7 cellular contexts compared by ENCODE assay signal in the genomic region with DNA sequence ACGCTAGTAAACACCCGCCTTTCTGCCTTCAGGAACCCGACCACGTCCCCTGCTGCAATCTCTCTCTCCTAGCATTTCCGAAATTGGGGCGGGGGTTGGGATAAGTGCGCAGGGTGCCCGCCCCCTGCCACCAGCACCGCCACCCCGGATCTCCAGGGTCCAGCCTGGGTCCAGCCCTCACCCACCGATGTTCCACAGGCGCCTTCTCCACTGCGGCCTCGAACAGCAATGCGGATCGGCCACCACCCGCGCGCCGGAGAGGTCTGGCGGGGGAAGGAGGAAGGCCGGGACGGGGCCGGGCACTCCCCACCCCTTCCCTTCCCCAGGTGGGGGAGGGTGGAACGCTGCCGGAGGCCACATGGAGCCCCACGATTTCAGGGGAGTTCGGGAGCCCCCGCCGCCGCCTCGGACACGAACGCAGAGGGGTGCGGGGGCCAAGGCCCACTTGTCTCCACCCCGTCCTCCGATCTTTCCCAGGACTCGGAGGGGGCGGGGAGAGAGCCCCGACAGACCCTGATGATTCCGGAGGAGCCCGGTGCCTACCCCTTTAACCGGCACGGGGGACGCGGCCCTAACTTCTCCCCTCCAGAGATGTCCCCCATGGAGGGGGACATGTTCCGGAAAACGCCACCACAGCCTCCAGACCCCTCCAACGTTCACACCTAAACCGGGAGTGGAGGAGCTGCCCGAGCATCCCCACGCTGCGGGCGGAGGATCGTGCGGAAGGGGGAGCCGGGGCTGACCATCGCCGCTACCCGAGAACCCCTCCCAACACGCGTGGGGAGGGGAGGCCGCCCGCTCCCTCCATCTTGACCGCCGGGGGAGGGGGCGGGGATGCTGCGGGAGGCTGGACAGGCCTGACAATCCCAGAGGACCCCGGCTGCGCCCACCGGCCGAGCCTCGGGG. TPM values are rescaled to one million over a fixed set of nuclear protein-coding genes. Genes with fewer than 3 reads are reported as not detected.
DNase-seq lines count a peak whose midpoint lies in the region; ATAC-seq, FAIRE-seq and TF ChIP-seq lines count a peak whose summit lies in the region.

No MANE protein-coding gene starts in this region.

- H3K4me3 Mint-ChIP-seq in neural progenitor cell = peak overlapping the region; percentile 99

- TF ChIP-seq POLR2A in GM12892 (IDR thresholded peaks at IDR 0.05; ENCODE audit: low read depth, low read length) = no peak; the same call in 1 of the 2 replicates
- no peak for TF ChIP-seq POLR2A in gastroesophageal sphincter (IDR thresholded peaks at IDR 0.05)

- no peaks in the 10 kb centered on the region for H3K9me2 ChIP-seq in PC-9 (ENCODE audit: insufficient read depth)

- TF ChIP-seq CTCF in PC-9 (conservative IDR thresholded peaks at IDR 0.05) (no peak), gastroesophageal sphincter (IDR thresholded peaks at IDR 0.05) (no peak), neural progenitor cell (IDR thresholded peaks at IDR 0.05) (no peak)

- DNase-seq in GM12892 (ENCODE audit: insufficient read length) (peak; percentile 48), PC-9 (peak in 1 of 2 experiments; percentile 36), neural progenitor cell (ENCODE audit: low spot score) (peak; percentile 68), urothelium cell line (ENCODE audit: low spot score) (peak; percentile 35)
- DNase-seq in activated gamma-delta T cell treated with anti-CD3 and anti-CD28 coated beads, Interleukin-2, amount 50 U/mL, for 16 hours (ENCODE audit: low read depth) = peak; percentile 6

- peak overlapping the region; percentile 63 for H3K27ac ChIP-seq in PC-9
- H3K27ac ChIP-seq in gastroesophageal sphincter = peak overlapping the region; percentile 81 to 99 (median 96)
- peak overlapping the region; percentile 100 for H3K27ac ChIP-seq in neural progenitor cell

- H3K27me3 ChIP-seq in PC-9 (ENCODE audit: insufficient read depth, low read depth) = no peaks in the 10 kb centered on the region
- H3K27me3 ChIP-seq in gastroesophageal sphincter = no peaks in the 10 kb centered on the region
- no peaks in the 10 kb centered on the region for H3K27me3 ChIP-seq in neural progenitor cell

- H3F3A ChIP-seq in PC-9 (ENCODE audit: insufficient read depth, low read depth) (peaks cover 30% of the 10 kb centered on the region), neural progenitor cell (ENCODE audit: low read depth) (peaks cover 37% of the 10 kb centered on the region)

- ATAC-seq in HG02763 (IDR thresholded peaks at IDR 0.05; ENCODE audit: unreplicated experiment) (peak; percentile 12), gastroesophageal sphincter (no peak)

- peaks cover 48% of the 10 kb centered on the region for H4K20me1 ChIP-seq in PC-9 (ENCODE audit: insufficient read depth)
- peaks cover 54% of the 10 kb centered on the region for H4K20me1 ChIP-seq in neural progenitor cell (ENCODE audit: low read depth)

- peaks cover 6% of the 10 kb centered on the region for H3K27me3 Mint-ChIP-seq in neural progenitor cell (ENCODE audit: insufficient read depth, low read depth)

- intact Hi-C loops in PC-9 (cut with micrococcal nuclease; ENCODE audit: unreplicated experiment) = loop anchor here (1.0 to 10.0 kb wide), 2 partner anchors 47 to 63 kb away; no protein-coding TSS in a partner anchor

- H3K79me2 ChIP-seq in PC-9 (ENCODE audit: low read depth) = peaks cover 55% of the 10 kb centered on the region
- H3K79me2 ChIP-seq in neural progenitor cell (ENCODE audit: low read depth) = peaks cover 67% of the 10 kb centered on the region

- no peaks in the 10 kb centered on the region for H3K9me3 ChIP-seq in PC-9 (ENCODE audit: insufficient read depth, low read depth)
- H3K9me3 ChIP-seq in gastroesophageal sphincter = no peaks in the 10 kb centered on the region
- no peaks in the 10 kb centered on the region for H3K9me3 ChIP-seq in neural progenitor cell (ENCODE audit: low read depth)

- H3K4me1 ChIP-seq in PC-9 (replicated peaks; ENCODE audit: insufficient read depth) (peaks cover 55% of the 10 kb centered on the region), gastroesophageal sphincter (peaks cover 0 to 55% (median 18%) of the 10 kb centered on the region in 3 donors), neural progenitor cell (peaks cover 18% of the 10 kb centered on the region)

- FAIRE-seq in GM12892 (lab: Jason Lieb, UNC) (no peak), urothelium cell line (lab: Jason Lieb, UNC) (no peak)

- peak overlapping the region; percentile 97 for H3K27ac Mint-ChIP-seq in neural progenitor cell

- H3K4me3 ChIP-seq in PC-9 (peak overlapping the region; percentile 98), gastroesophageal sphincter (peak overlapping the region; percentile 95), neural progenitor cell (peak overlapping the region; percentile 100)

- BruUV-seq in PC-9 (replicated peaks; lab: Mats Ljungman, UMichigan) = no TSS peak

- H3K9me3 Mint-ChIP-seq in neural progenitor cell = peaks cover 5% of the 10 kb centered on the region

- H3K36me3 ChIP-seq in PC-9 (ENCODE audit: low read depth) (peaks cover 4% of the 10 kb centered on the region; the same call in 1 of the 2 replicates), gastroesophageal sphincter (no peaks in the 10 kb centered on the region), neural progenitor cell (no peaks in the 10 kb centered on the region)

- H2AFZ ChIP-seq in PC-9 (peak overlapping the region; percentile 67), neural progenitor cell (replicated peaks) (peak overlapping the region; percentile 64)

- H3K36me3 Mint-ChIP-seq in neural progenitor cell = peaks cover 9% of the 10 kb centered on the region

- H3K4me2 ChIP-seq in PC-9 = peak overlapping the region; percentile 94
- peak overlapping the region; percentile 89 for H3K4me2 ChIP-seq in neural progenitor cell

- peaks cover 31% of the 10 kb centered on the region for H3K4me1 Mint-ChIP-seq in neural progenitor cell

- POLR2A ChIA-PET in PC-9 (lab: Charles Lee; ENCODE audit: unreplicated experiment) = interaction anchor here (0.5 kb wide), 1 partner anchor 28 kb away, joined by 4 read pairs; no protein-coding TSS in a partner anchor

- CTCF ChIA-PET in PC-9 (lab: Charles Lee) = no interaction called here

- WGBS in gastroesophageal sphincter (ENCODE audit: low coverage in 1 of 2), 2 donors = 0% methylated on average over 1 to 11 of the region's 73 CpGs

- no peak for TF ChIP-seq EP300 in gastroesophageal sphincter (IDR thresholded peaks at IDR 0.05)

- H3K9ac ChIP-seq in neural progenitor cell = peak overlapping the region; percentile 66

RNA-seq across cellular contexts. Expression of a gene that starts 1.1 kb away (rescaled TPM):
- polyA plus RNA-seq in GM12892 (2012; ENCODE audit: missing spikeins) = 23.8 TPM
- total RNA-seq in PC-9 (2021) = 80.6 and 108 TPM in 2 replicates
- total RNA-seq in gastroesophageal sphincter = 10 to 100 TPM; 40.9 to 93.4 (median 50.1) TPM
- total RNA-seq in neural progenitor cell (ENCODE audit: low replicate concordance) = 24.0 and 34.2 TPM in 2 replicates
